Comparison of ENCODE assay signal across 1 cellular context in the genomic region with DNA sequence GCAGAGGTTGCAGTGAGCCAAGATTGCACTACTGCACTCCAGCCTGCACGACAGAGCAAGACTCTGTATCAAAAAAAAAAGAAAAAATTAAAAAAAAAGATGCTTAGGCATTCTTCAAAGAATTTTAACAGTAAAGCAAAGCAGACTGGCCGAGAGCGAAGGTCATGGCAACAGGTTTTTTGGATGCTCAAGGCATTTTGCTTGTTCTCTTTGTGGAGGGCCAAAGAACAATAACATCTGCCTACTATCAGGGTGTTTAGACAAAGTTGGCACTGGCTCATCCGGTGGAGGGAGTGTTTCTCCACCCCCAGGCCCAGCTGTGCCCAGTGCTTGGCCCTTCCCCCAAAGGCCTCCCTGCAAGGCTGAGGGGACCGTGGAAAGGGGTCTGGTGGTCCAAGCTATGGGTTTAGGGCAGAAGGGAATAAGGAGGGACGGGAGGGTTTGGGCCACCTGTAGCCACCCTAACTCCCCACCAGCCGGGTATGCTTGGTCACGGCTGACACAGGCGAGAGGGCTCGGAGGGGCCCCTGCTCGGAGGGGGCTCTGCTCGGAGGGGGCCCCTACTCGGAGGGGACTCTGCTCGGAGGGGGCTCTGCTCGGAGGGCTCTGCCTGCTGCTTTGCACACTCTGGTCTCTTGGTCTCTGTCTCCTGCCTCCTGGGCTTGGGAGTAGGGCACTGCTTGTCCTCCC.
TF ChIP-seq lines count a peak whose summit lies in the region.

No MANE protein-coding gene starts in this region.

TF ChIP-seq in SK-N-SH treated with all-trans-retinoic acid at 6 μM for 48 hours, 23 proteins besides CTCF, POLR2A, EP300 and RAD21:
- TF ChIP-seq, protein P1, sequence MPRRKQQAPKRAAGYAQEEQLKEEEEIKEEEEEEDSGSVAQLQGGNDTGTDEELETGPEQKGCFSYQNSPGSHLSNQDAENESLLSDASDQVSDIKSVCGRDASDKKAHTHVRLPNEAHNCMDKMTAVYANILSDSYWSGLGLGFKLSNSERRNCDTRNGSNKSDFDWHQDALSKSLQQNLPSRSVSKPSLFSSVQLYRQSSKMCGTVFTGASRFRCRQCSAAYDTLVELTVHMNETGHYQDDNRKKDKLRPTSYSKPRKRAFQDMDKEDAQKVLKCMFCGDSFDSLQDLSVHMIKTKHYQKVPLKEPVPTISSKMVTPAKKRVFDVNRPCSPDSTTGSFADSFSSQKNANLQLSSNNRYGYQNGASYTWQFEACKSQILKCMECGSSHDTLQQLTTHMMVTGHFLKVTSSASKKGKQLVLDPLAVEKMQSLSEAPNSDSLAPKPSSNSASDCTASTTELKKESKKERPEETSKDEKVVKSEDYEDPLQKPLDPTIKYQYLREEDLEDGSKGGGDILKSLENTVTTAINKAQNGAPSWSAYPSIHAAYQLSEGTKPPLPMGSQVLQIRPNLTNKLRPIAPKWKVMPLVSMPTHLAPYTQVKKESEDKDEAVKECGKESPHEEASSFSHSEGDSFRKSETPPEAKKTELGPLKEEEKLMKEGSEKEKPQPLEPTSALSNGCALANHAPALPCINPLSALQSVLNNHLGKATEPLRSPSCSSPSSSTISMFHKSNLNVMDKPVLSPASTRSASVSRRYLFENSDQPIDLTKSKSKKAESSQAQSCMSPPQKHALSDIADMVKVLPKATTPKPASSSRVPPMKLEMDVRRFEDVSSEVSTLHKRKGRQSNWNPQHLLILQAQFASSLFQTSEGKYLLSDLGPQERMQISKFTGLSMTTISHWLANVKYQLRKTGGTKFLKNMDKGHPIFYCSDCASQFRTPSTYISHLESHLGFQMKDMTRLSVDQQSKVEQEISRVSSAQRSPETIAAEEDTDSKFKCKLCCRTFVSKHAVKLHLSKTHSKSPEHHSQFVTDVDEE (CRISPR knock-in tag; IDR thresholded peaks at IDR 0.05), result no peak
- no peak for TF ChIP-seq PPARA (CRISPR knock-in tag; IDR thresholded peaks at IDR 0.05; ENCODE audit: borderline replicate concordance)
- TF ChIP-seq ISL1 (CRISPR knock-in tag; IDR thresholded peaks at IDR 0.05), result no peak
- no peak for TF ChIP-seq TOX (CRISPR knock-in tag; IDR thresholded peaks at IDR 0.05; ENCODE audit: borderline replicate concordance)
- TF ChIP-seq ZNF8 (CRISPR knock-in tag; IDR thresholded peaks at IDR 0.05), result no peak
- TF ChIP-seq, protein P2, sequence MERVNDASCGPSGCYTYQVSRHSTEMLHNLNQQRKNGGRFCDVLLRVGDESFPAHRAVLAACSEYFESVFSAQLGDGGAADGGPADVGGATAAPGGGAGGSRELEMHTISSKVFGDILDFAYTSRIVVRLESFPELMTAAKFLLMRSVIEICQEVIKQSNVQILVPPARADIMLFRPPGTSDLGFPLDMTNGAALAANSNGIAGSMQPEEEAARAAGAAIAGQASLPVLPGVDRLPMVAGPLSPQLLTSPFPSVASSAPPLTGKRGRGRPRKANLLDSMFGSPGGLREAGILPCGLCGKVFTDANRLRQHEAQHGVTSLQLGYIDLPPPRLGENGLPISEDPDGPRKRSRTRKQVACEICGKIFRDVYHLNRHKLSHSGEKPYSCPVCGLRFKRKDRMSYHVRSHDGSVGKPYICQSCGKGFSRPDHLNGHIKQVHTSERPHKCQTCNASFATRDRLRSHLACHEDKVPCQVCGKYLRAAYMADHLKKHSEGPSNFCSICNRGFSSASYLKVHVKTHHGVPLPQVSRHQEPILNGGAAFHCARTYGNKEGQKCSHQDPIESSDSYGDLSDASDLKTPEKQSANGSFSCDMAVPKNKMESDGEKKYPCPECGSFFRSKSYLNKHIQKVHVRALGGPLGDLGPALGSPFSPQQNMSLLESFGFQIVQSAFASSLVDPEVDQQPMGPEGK (CRISPR knock-in tag; IDR thresholded peaks at IDR 0.05; ENCODE audit: borderline replicate concordance), result no peak
